Comparison of ENCODE assay signal across 18 cellular contexts in genomic region chr20:63570281-63571086, GRCh38. TPM values are rescaled to one million over a fixed set of nuclear protein-coding genes. Genes with fewer than 3 reads are reported as not detected.
DNase-seq lines count a peak whose midpoint lies in the region; ATAC-seq and TF ChIP-seq lines count a peak whose summit lies in the region.
"Had no signal": no experiment of that assay in that cellular context is flagged by ENCODE, and none has a peak within 500 bp of the region (broad histone marks: within the 10 kb centered on the region; RNA-seq: fewer than 3 reads in every experiment).

No MANE protein-coding gene starts in this region.

- H3K4me3 ChIP-seq in neutrophil (ENCODE audit: low read depth in 1 of 2, low read length in 1 of 2), result no peak overlapping the region
- no peak overlapping the region for H3K4me3 ChIP-seq in transverse colon
- H3K4me3 ChIP-seq: SJCRH30 had no signal

- H3K36me3 Mint-ChIP-seq in natural killer cell (no peaks in the 10 kb centered on the region), T-helper 17 cell (ENCODE audit: low read depth) (no peaks in the 10 kb centered on the region)
- no peaks in the 10 kb centered on the region for H3K36me3 Mint-ChIP-seq in natural killer cell treated with Interleukin-12 subunit alpha and Interleukin-12 subunit beta and Interleukin-15 and Interleukin-18, amount 100 ng/mL, for 72 hours

- H3K27me3 ChIP-seq in neutrophil (peaks cover 12% of the 10 kb centered on the region), transverse colon (no peaks in the 10 kb centered on the region)

- H3K4me1 Mint-ChIP-seq in natural killer cell, result peaks cover 20 to 30% of the 10 kb centered on the region in 2 donors
- H3K4me1 Mint-ChIP-seq in natural killer cell treated with Interleukin-12 subunit alpha and Interleukin-12 subunit beta and Interleukin-15 and Interleukin-18, amount 100 ng/mL, for 72 hours (ENCODE audit: low read depth in 2 of 2), result peaks cover 19 to 22% of the 10 kb centered on the region in 2 donors
- peaks cover 15% of the 10 kb centered on the region for H3K4me1 Mint-ChIP-seq in T-helper 17 cell

- H3K4me3 Mint-ChIP-seq in natural killer cell (peak overlapping the region; percentile 50), T-helper 17 cell (peak overlapping the region; percentile 50)
- H3K4me3 Mint-ChIP-seq in natural killer cell treated with Interleukin-12 subunit alpha and Interleukin-12 subunit beta and Interleukin-15 and Interleukin-18, amount 100 ng/mL, for 72 hours, result no peak overlapping the region
- H3K4me3 Mint-ChIP-seq: CD8-positive, alpha-beta T cell had no signal

- intact Hi-C loops in natural killer cell (cut with micrococcal nuclease) (no loop called here), transverse colon (cut with DNase I; ENCODE audit: low total_unique reads) (no loop called here)

- H3K27ac Mint-ChIP-seq in natural killer cell, result no peak overlapping the region
- H3K27ac Mint-ChIP-seq in natural killer cell treated with Interleukin-12 subunit alpha and Interleukin-12 subunit beta and Interleukin-15 and Interleukin-18, amount 100 ng/mL, for 72 hours, result no peak overlapping the region
- no peak overlapping the region for H3K27ac Mint-ChIP-seq in T-helper 17 cell
- H3K27ac Mint-ChIP-seq: CD8-positive, alpha-beta T cell had no signal

- CTCF ChIA-PET in GM10248 (lab: Yijun Ruan, JAX), result interaction anchor here (2.0 kb wide), 1 partner anchor 33 kb away, joined by 6 read pairs; the partner anchor contains the start of gene PTK6

- no peaks in the 10 kb centered on the region for H3K9me3 Mint-ChIP-seq in natural killer cell
- H3K9me3 Mint-ChIP-seq in natural killer cell treated with Interleukin-12 subunit alpha and Interleukin-12 subunit beta and Interleukin-15 and Interleukin-18, amount 100 ng/mL, for 72 hours, result no peaks in the 10 kb centered on the region
- H3K9me3 Mint-ChIP-seq: CD8-positive, alpha-beta T cell had no signal

- POLR2A ChIA-PET in GM10248 (lab: Yijun Ruan, JAX), result no interaction called here

- TF ChIP-seq CTCF in natural killer cell (IDR thresholded peaks at IDR 0.05) (no peak), neutrophil (IDR thresholded peaks at IDR 0.05) (no peak), transverse colon (IDR thresholded peaks at IDR 0.05) (no peak), GM10248 (IDR thresholded peaks at IDR 0.05; ENCODE audit: control extremely low read depth, extremely low read depth, low read depth, missing control alignments) (no peak)

- DNase-seq in natural killer cell, result no peak
- no peak for DNase-seq in natural killer cell treated with Interleukin-12 subunit alpha and Interleukin-12 subunit beta and Interleukin-15 and Interleukin-18, amount 100 ng/mL, for 72 hours (ENCODE audit: low spot score)
- DNase-seq in T-helper 17 cell, result no peak
- no peak for DNase-seq in transverse colon
- no peak for DNase-seq in GM10248 (ENCODE audit: extremely low spot score)
- DNase-seq: Calu3, GOT3, NCI-H1417, NCI-H187 treated with DMSO at 0.1 percent for 48 hours, NCI-H2227 treated with DMSO at 0.1 percent for 48 hours, NCI-H510A treated with DMSO at 0.1 percent for 48 hours, NCI-H82, SJCRH30 had no signal

- H3K4me1 ChIP-seq in neutrophil (ENCODE audit: control insufficient read depth in 1 of 2, insufficient read depth in 1 of 2, low read depth in 1 of 2, low read length in 1 of 2) (peaks cover 61 to 74% of the 10 kb centered on the region in 2 experiments), transverse colon (peaks cover 6 to 20% (median 16%) of the 10 kb centered on the region in 4 donors)

- H3K27ac ChIP-seq in neutrophil, result peak overlapping the region; percentile 6
- no peak overlapping the region for H3K27ac ChIP-seq in transverse colon
- H3K27ac ChIP-seq: KMS-11, SJCRH30 had no signal

- H3K36me3 ChIP-seq in neutrophil (peaks cover 61% of the 10 kb centered on the region), transverse colon (no peaks in the 10 kb centered on the region)
- H3K36me3 ChIP-seq: SJCRH30 had no signal

- ATAC-seq in natural killer cell, result no peak
- no peak for ATAC-seq in natural killer cell treated with Interleukin-12 subunit alpha and Interleukin-12 subunit beta and Interleukin-15 and Interleukin-18, amount 100 ng/mL, for 72 hours
- no peak for ATAC-seq in T-helper 17 cell
- ATAC-seq: CD8-positive, alpha-beta T cell had no signal

- WGBS in transverse colon (ENCODE audit: low coverage in 1 of 2), 2 donors, result 92% methylated on average over 20 of the region's 28 CpGs; no CpG with 5 or more reads in 1 of the 2 donors

- H3K9me3 ChIP-seq in T-helper 17 cell (ENCODE audit: control insufficient read depth, low read length, poor library complexity, severe bottlenecking), result no peaks in the 10 kb centered on the region
- H3K9me3 ChIP-seq in neutrophil, result no peaks in the 10 kb centered on the region
- no peaks in the 10 kb centered on the region for H3K9me3 ChIP-seq in transverse colon
- H3K9me3 ChIP-seq: SJCRH30 had no signal

- no peak for TF ChIP-seq POLR2A in transverse colon (IDR thresholded peaks at IDR 0.05)

- in situ Hi-C loops in transverse colon (cut with MboI; ENCODE audit: low pct_ligation_motif_present in 1 of 4, low pct_unique_long_range_greater_than_20kb in 1 of 4, low sequenced_read_pairs in 3 of 4), result no loop called here

- no peaks in the 10 kb centered on the region for H3K27me3 Mint-ChIP-seq in natural killer cell (ENCODE audit: low read depth in 2 of 2)
- no peaks in the 10 kb centered on the region for H3K27me3 Mint-ChIP-seq in natural killer cell treated with Interleukin-12 subunit alpha and Interleukin-12 subunit beta and Interleukin-15 and Interleukin-18, amount 100 ng/mL, for 72 hours
- no peaks in the 10 kb centered on the region for H3K27me3 Mint-ChIP-seq in T-helper 17 cell

- TF ChIP-seq EP300 in transverse colon (IDR thresholded peaks at IDR 0.05; ENCODE audit: low read depth), result no peak

RNA-seq across cellular contexts. Expression of gene HELZ2, which starts 3.6 kb away (rescaled TPM):
- total RNA-seq in natural killer cell (10 to 100 TPM; 85.2 to 90.7 (median 89.4) TPM), T-helper 17 cell (10 to 100 TPM; 48.0 to 54.8 TPM), transverse colon (10 to 100 TPM; 32.9 to 49.4 (median 38.8) TPM)
- 10 to 100 TPM; 19.6 to 27.6 TPM for total RNA-seq in natural killer cell treated with Interleukin-12 subunit alpha and Interleukin-12 subunit beta and Interleukin-15 and Interleukin-18, amount 100 ng/mL, for 72 hours

RNA-seq across cellular contexts. Expression of gene FNDC11, which starts 16.5 kb away (rescaled TPM):
- total RNA-seq in natural killer cell (under 1 TPM; 0.19 to 0.75 (median 0.25) TPM), T-helper 17 cell (under 1 TPM; 0.44 to 0.99 TPM), transverse colon (not detected)
- under 1 TPM; 0.31 to 0.39 TPM for total RNA-seq in natural killer cell treated with Interleukin-12 subunit alpha and Interleukin-12 subunit beta and Interleukin-15 and Interleukin-18, amount 100 ng/mL, for 72 hours
- total RNA-seq: Calu3, M059J had no signal

RNA-seq across cellular contexts. Expression of gene SRMS, which starts 22.9 kb away (rescaled TPM):
- total RNA-seq in natural killer cell (under 1 TPM in 2 of 3 donors, not detected in 1; 0.16 to 0.23 TPM), T-helper 17 cell (not detected), transverse colon (under 1 TPM in 1 of 4 donors, not detected in 3; 0.79 TPM)
- total RNA-seq in natural killer cell treated with Interleukin-12 subunit alpha and Interleukin-12 subunit beta and Interleukin-15 and Interleukin-18, amount 100 ng/mL, for 72 hours, result not detected
- total RNA-seq: A172; Calu3; CD8-positive, alpha-beta T cell; M059J; SJCRH30 had no signal

RNA-seq across cellular contexts. Expression of gene PTK6, which starts 33.3 kb away (rescaled TPM):
- total RNA-seq in natural killer cell, result under 1 TPM in 2 of 3 donors, not detected in 1; 0.16 to 0.48 TPM
- total RNA-seq in natural killer cell treated with Interleukin-12 subunit alpha and Interleukin-12 subunit beta and Interleukin-15 and Interleukin-18, amount 100 ng/mL, for 72 hours, result under 1 TPM in 1 of 2 donors, not detected in 1; 0.19 TPM
- total RNA-seq in T-helper 17 cell, result under 1 TPM; 0.50 to 0.80 TPM
- 100 to 1,000 TPM in 2 of 4 donors, 10 to 100 TPM in 2; 90.5 to 147 (median 103) TPM for total RNA-seq in transverse colon
- total RNA-seq: M059J had no signal

RNA-seq across cellular contexts. Expression of gene PPDPF, which starts 49.9 kb away (rescaled TPM):
- total RNA-seq in natural killer cell (100 to 1,000 TPM in 2 of 3 donors, 10 to 100 TPM in 1; 95.5 to 197 (median 159) TPM), T-helper 17 cell (100 to 1,000 TPM; 149 to 271 TPM), transverse colon (100 to 1,000 TPM; 320 to 695 (median 517) TPM)
- total RNA-seq in natural killer cell treated with Interleukin-12 subunit alpha and Interleukin-12 subunit beta and Interleukin-15 and Interleukin-18, amount 100 ng/mL, for 72 hours, result 10 to 100 TPM; 66.4 to 96.9 TPM
